In genomic region chr2:88185480-88185879, GRCh38 we compare ENCODE assay signal across 12 cellular contexts. TPM values are rescaled to one million over a fixed set of nuclear protein-coding genes. Genes with fewer than 3 reads are reported as not detected.
"Had no signal": no experiment of that assay in that cellular context is flagged by ENCODE, and none has a peak within 500 bp of the region (broad histone marks: within the 10 kb centered on the region; RNA-seq: fewer than 3 reads in every experiment).

No MANE protein-coding gene starts in this region.

- H3K27ac Mint-ChIP-seq: HFFc6 had no signal

- H3K4me3 ChIP-seq: GM23248, HAP-1, K562 had no signal

- H3K27ac ChIP-seq: GM23248, HL-60 had no signal

- H3K9ac ChIP-seq: GM23248 had no signal

- H3K4me3 Mint-ChIP-seq: HFFc6 had no signal

- H3K4me1 ChIP-seq: HAP-1 had no signal

- H3K36me3 ChIP-seq: HAP-1 had no signal

- H3K9me3 Mint-ChIP-seq: HFFc6 had no signal

- ATAC-seq: HCT116, K562 had no signal

- H3K9me3 ChIP-seq: HAP-1 had no signal

- DNase-seq: GOT3, H7, HFFc6, IMR-90, KG1 had no signal

RNA-seq across cellular contexts. Expression of gene THNSL2, which starts 15.3 kb away (rescaled TPM):
- total RNA-seq: H4, HFFc6, HT1080, IMR-90, K562 had no signal
- polyA plus RNA-seq: IMR-90, K562 had no signal

RNA-seq across cellular contexts. Expression of gene FABP1, which starts 57.6 kb away (rescaled TPM):
- total RNA-seq: GM23248, H4, H7, HFFc6, HT1080, IMR-90 had no signal
- polyA plus RNA-seq: GM23248, IMR-90, K562 had no signal
